In genomic region chr2:60604665-60605064, GRCh38 we compare ENCODE assay signal across 36 cellular contexts. TPM values are rescaled to one million over a fixed set of nuclear protein-coding genes. Genes with fewer than 3 reads are reported as not detected.
"Had no signal": no experiment of that assay in that cellular context is flagged by ENCODE, and none has a peak within 500 bp of the region (broad histone marks: within the 10 kb centered on the region; RNA-seq: fewer than 3 reads in every experiment).

No MANE protein-coding gene starts in this region.

- H3K4me1 Mint-ChIP-seq: activated CD8-positive, alpha-beta memory T cell treated with anti-CD3 and anti-CD28 coated beads, Interleukin-2, amount 10 ng/mL, durations not matched to agents 7 days and 5 days; activated naive CD4-positive, alpha-beta T cell treated with anti-CD3 and anti-CD28 coated beads, Interleukin-2, amount 50 U/mL, for 24 hours; activated naive CD8-positive, alpha-beta T cell treated with anti-CD3 and anti-CD28 coated beads for 36 hours; activated naive CD8-positive, alpha-beta T cell treated with anti-CD3 and anti-CD28 coated beads, Interleukin-2, amount 50 U/mL, for 24 hours; T-helper 17 cell had no signal

- H3K9me3 ChIP-seq: adrenal gland, body of pancreas, colonic mucosa, esophagus squamous epithelium had no signal

- H3K36me3 ChIP-seq: adrenal gland, cardiac muscle cell, colonic mucosa, esophagus squamous epithelium, gastroesophageal sphincter, heart right ventricle, WERI-Rb-1 had no signal

- H3K4me1 ChIP-seq: adrenal gland, body of pancreas, colonic mucosa, gastroesophageal sphincter, heart right ventricle had no signal

- H3K27ac ChIP-seq: adrenal gland, body of pancreas, cardiac muscle cell, colonic mucosa, epithelial cell of prostate, esophagus squamous epithelium, gastroesophageal sphincter, heart right ventricle, WERI-Rb-1 had no signal

- H3K27ac Mint-ChIP-seq: activated B cell treated with CpG ODN at 0.5 μM for 24 hours; activated CD8-positive, alpha-beta memory T cell treated with anti-CD3 and anti-CD28 coated beads, Interleukin-2, amount 10 ng/mL, durations not matched to agents 7 days and 5 days; activated CD8-positive, alpha-beta T cell treated with anti-CD3 and anti-CD28 coated beads, Interleukin-2, amount 10 ng/mL, durations not matched to agents 7 days and 5 days; activated naive CD4-positive, alpha-beta T cell treated with anti-CD3 and anti-CD28 coated beads, Interleukin-2, amount 50 U/mL, for 24 hours; activated naive CD8-positive, alpha-beta T cell treated with anti-CD3 and anti-CD28 coated beads for 36 hours; activated naive CD8-positive, alpha-beta T cell treated with anti-CD3 and anti-CD28 coated beads, Interleukin-2, amount 50 U/mL, for 24 hours; activated T-cell treated with anti-CD3 and anti-CD28 coated beads, Interleukin-2, amount 50 U/mL, for 72 hours; T-helper 17 cell; T-helper 2 cell treated with Interferon-gamma antibody and Interleukin-4, amounts not matched to agents 5 μg/mL and 100 μg/mL, for 36 hours had no signal

- DNase-seq: activated B cell treated with CpG ODN at 0.5 μM for 24 hours; activated CD4-positive, alpha-beta T cell treated with anti-CD3 and anti-CD28 coated beads for 48 hours; activated CD4-positive, alpha-beta T cell treated with anti-CD3 and anti-CD28 coated beads, Interleukin-2, amount 50 U/mL, for 1 hour; activated CD4-positive, alpha-beta T cell treated with anti-CD3 and anti-CD28 coated beads, Interleukin-2, amount 50 U/mL, for 48 hours; activated CD8-positive, alpha-beta memory T cell treated with anti-CD3 and anti-CD28 coated beads, Interleukin-2, amount 10 ng/mL, durations not matched to agents 7 days and 5 days; activated CD8-positive, alpha-beta memory T cell treated with anti-CD3 and anti-CD28 coated beads, Interleukin-2, amount 50 U/mL, for 4 hours; activated CD8-positive, alpha-beta T cell treated with anti-CD3 and anti-CD28 coated beads, Interleukin-2, amount 10 ng/mL, durations not matched to agents 7 days and 5 days; activated gamma-delta T cell; activated naive CD4-positive, alpha-beta T cell treated with Interleukin-2 at 50 U/mL for 16 hours; activated naive CD8-positive, alpha-beta T cell treated with anti-CD3 and anti-CD28 coated beads for 36 hours; activated naive CD8-positive, alpha-beta T cell treated with anti-CD3 and anti-CD28 coated beads, Interleukin-2, amount 50 U/mL, for 24 hours; activated T-cell treated with anti-CD3 and anti-CD28 coated beads, Interleukin-2, amount 50 U/mL, for 1 hour; activated T-cell treated with anti-CD3 and anti-CD28 coated beads, Interleukin-2, amount 50 U/mL, for 72 hours; adrenal gland; amygdala; aorta; body of pancreas; central memory CD4-positive, alpha-beta T cell; cerebellar nuclear complex; colonic mucosa; effector CD8-positive, alpha-beta T cell; esophagus squamous epithelium; foreskin melanocyte; heart right ventricle; T-helper 1 cell; T-helper 17 cell; T1000; WERI-Rb-1 had no signal

- H3K4me3 ChIP-seq: adrenal gland, body of pancreas, cardiac muscle cell, colonic mucosa, esophagus squamous epithelium, gastroesophageal sphincter, heart right ventricle had no signal

- H3K36me3 Mint-ChIP-seq: activated CD8-positive, alpha-beta memory T cell treated with anti-CD3 and anti-CD28 coated beads, Interleukin-2, amount 10 ng/mL, durations not matched to agents 7 days and 5 days; activated naive CD4-positive, alpha-beta T cell treated with anti-CD3 and anti-CD28 coated beads, Interleukin-2, amount 50 U/mL, for 24 hours; activated naive CD8-positive, alpha-beta T cell treated with anti-CD3 and anti-CD28 coated beads for 36 hours had no signal

- H3K27me3 ChIP-seq: adrenal gland, body of pancreas, cardiac muscle cell, colonic mucosa, gastroesophageal sphincter had no signal

- H3K9me3 Mint-ChIP-seq: activated naive CD4-positive, alpha-beta T cell treated with anti-CD3 and anti-CD28 coated beads, Interleukin-2, amount 50 U/mL, for 24 hours; activated naive CD8-positive, alpha-beta T cell treated with anti-CD3 and anti-CD28 coated beads for 36 hours; T-helper 2 cell treated with Interferon-gamma antibody and Interleukin-4, amounts not matched to agents 5 μg/mL and 100 μg/mL, for 36 hours had no signal

- FAIRE-seq: endometrium, endothelial cell of umbilical vein had no signal

- H3K4me3 Mint-ChIP-seq: activated B cell treated with CpG ODN at 0.5 μM for 24 hours; activated CD8-positive, alpha-beta memory T cell treated with anti-CD3 and anti-CD28 coated beads, Interleukin-2, amount 10 ng/mL, durations not matched to agents 7 days and 5 days; activated CD8-positive, alpha-beta T cell treated with anti-CD3 and anti-CD28 coated beads, Interleukin-2, amount 10 ng/mL, durations not matched to agents 7 days and 5 days; activated naive CD4-positive, alpha-beta T cell treated with anti-CD3 and anti-CD28 coated beads, Interleukin-2, amount 50 U/mL, for 24 hours; activated naive CD8-positive, alpha-beta T cell treated with anti-CD3 and anti-CD28 coated beads for 36 hours; activated naive CD8-positive, alpha-beta T cell treated with anti-CD3 and anti-CD28 coated beads, Interleukin-2, amount 50 U/mL, for 24 hours; activated T-cell treated with anti-CD3 and anti-CD28 coated beads, Interleukin-2, amount 50 U/mL, for 72 hours; T-helper 17 cell; T-helper 2 cell treated with Interferon-gamma antibody and Interleukin-4, amounts not matched to agents 5 μg/mL and 100 μg/mL, for 36 hours had no signal

- ATAC-seq: activated CD4-positive, CD25-positive, alpha-beta regulatory T cell treated with anti-CD3 and anti-CD28 coated beads, Interleukin-2, amount 50 U/mL, for 24 hours; activated CD8-positive, alpha-beta memory T cell treated with anti-CD3 and anti-CD28 coated beads, Interleukin-2, amount 10 ng/mL, durations not matched to agents 7 days and 5 days; activated CD8-positive, alpha-beta T cell treated with anti-CD3 and anti-CD28 coated beads, Interleukin-2, amount 10 ng/mL, durations not matched to agents 7 days and 5 days; activated naive CD8-positive, alpha-beta T cell treated with anti-CD3 and anti-CD28 coated beads, Interleukin-2, amount 50 U/mL, for 24 hours; activated T-cell treated with anti-CD3 and anti-CD28 coated beads, Interleukin-2, amount 50 U/mL, for 72 hours; body of pancreas; gastroesophageal sphincter; heart right ventricle; T-helper 17 cell had no signal

RNA-seq across cellular contexts. Expression of gene BCL11A, which starts 51.2 kb away (rescaled TPM):
- total RNA-seq: activated CD8-positive, alpha-beta memory T cell treated with anti-CD3 and anti-CD28 coated beads, Interleukin-2, amount 10 ng/mL, durations not matched to agents 7 days and 5 days had no signal
